Comparison of ENCODE assay signal across 8 cellular contexts in genomic region chr1:93448292-93448982, GRCh38. TPM values are rescaled to one million over a fixed set of nuclear protein-coding genes. Genes with fewer than 3 reads are reported as not detected.
DNase-seq lines count a peak whose midpoint lies in the region; ATAC-seq and TF ChIP-seq lines count a peak whose summit lies in the region.

No MANE protein-coding gene starts in this region.

- H3K4me1 ChIP-seq in foreskin keratinocyte = peaks cover 11% of the 10 kb centered on the region

- CTCF ChIA-PET in activated CD4-positive, alpha-beta T cell treated with anti-CD3 and anti-CD28 coated beads for 36 hours (lab: Charles Lee) = interaction anchor here (2.4 kb wide), 1 partner anchor 144 kb away, joined by 13 read pairs; no protein-coding TSS in a partner anchor
- CTCF ChIA-PET in activated CD4-positive, alpha-beta memory T cell treated with anti-CD3 and anti-CD28 coated beads, Interleukin-2, amount 10 ng/mL, durations not matched to agents 7 days and 5 days (lab: Charles Lee) = interaction anchor here (1.7 kb wide), 1 partner anchor 396 kb away, joined by 4 read pairs; no protein-coding TSS in a partner anchor

- H3K36me3 Mint-ChIP-seq in activated CD4-positive, alpha-beta T cell treated with anti-CD3 and anti-CD28 coated beads for 36 hours (ENCODE audit: low read depth) = no peaks in the 10 kb centered on the region
- peaks cover 2% of the 10 kb centered on the region for H3K36me3 Mint-ChIP-seq in activated CD4-positive, alpha-beta memory T cell treated with anti-CD3 and anti-CD28 coated beads, Interleukin-2, amount 10 ng/mL, durations not matched to agents 7 days and 5 days (ENCODE audit: low read depth)
- no peaks in the 10 kb centered on the region for H3K36me3 Mint-ChIP-seq in neural crest cell (ENCODE audit: low read depth)

- H3K4me1 Mint-ChIP-seq in activated CD4-positive, alpha-beta T cell treated with anti-CD3 and anti-CD28 coated beads for 36 hours = peaks cover 15% of the 10 kb centered on the region
- peaks cover 14% of the 10 kb centered on the region for H3K4me1 Mint-ChIP-seq in activated CD4-positive, alpha-beta memory T cell treated with anti-CD3 and anti-CD28 coated beads, Interleukin-2, amount 10 ng/mL, durations not matched to agents 7 days and 5 days
- H3K4me1 Mint-ChIP-seq in neural crest cell = peaks cover 47% of the 10 kb centered on the region

- DNase-seq in activated CD4-positive, alpha-beta T cell treated with anti-CD3 and anti-CD28 coated beads for 36 hours = peak; percentile 29
- no peak for DNase-seq in activated CD4-positive, alpha-beta T cell treated with anti-CD3 and anti-CD28 coated beads for 4 hours
- peak; percentile 28 for DNase-seq in NAMALWA (ENCODE audit: low spot score)
- no peak for DNase-seq in activated CD4-positive, alpha-beta memory T cell treated with anti-CD3 and anti-CD28 coated beads, Interleukin-2, amount 10 ng/mL, durations not matched to agents 7 days and 5 days
- peak in 1 of 2 donors; percentile 15 for DNase-seq in foreskin keratinocyte
- DNase-seq in neural crest cell (ENCODE audit: low read depth, low spot score) = peak; percentile 56
- DNase-seq in NK-92 treated with Interleukin-12 subunit alpha and Interleukin-12 subunit beta, amount 100 ng/mL, for 24 hours (lab: John Stamatoyannopoulos, UW) = no peak

- H3K4me3 Mint-ChIP-seq in activated CD4-positive, alpha-beta T cell treated with anti-CD3 and anti-CD28 coated beads for 36 hours = peak overlapping the region; percentile 83
- peak overlapping the region; percentile 75 for H3K4me3 Mint-ChIP-seq in activated CD4-positive, alpha-beta memory T cell treated with anti-CD3 and anti-CD28 coated beads, Interleukin-2, amount 10 ng/mL, durations not matched to agents 7 days and 5 days
- H3K4me3 Mint-ChIP-seq in neural crest cell = peak overlapping the region; percentile 98

- TF ChIP-seq CTCF in foreskin keratinocyte (conservative IDR thresholded peaks at IDR 0.05) (no peak), neural crest cell (conservative IDR thresholded peaks at IDR 0.05) (peak; percentile 29)

- H3K27ac Mint-ChIP-seq in activated CD4-positive, alpha-beta T cell treated with anti-CD3 and anti-CD28 coated beads for 36 hours = peak overlapping the region; percentile 6
- no peak overlapping the region for H3K27ac Mint-ChIP-seq in activated CD4-positive, alpha-beta memory T cell treated with anti-CD3 and anti-CD28 coated beads, Interleukin-2, amount 10 ng/mL, durations not matched to agents 7 days and 5 days
- H3K27ac Mint-ChIP-seq in neural crest cell (ENCODE audit: unreplicated experiment) = peak overlapping the region; percentile 99

- peak; percentile 50 for ATAC-seq in activated CD4-positive, alpha-beta T cell treated with anti-CD3 and anti-CD28 coated beads for 36 hours
- ATAC-seq in foreskin keratinocyte (peak; percentile 22), GM21576 (IDR thresholded peaks at IDR 0.05; ENCODE audit: unreplicated experiment) (no peak)

- H3K27me3 ChIP-seq in foreskin keratinocyte = no peaks in the 10 kb centered on the region

- intact Hi-C loops in activated CD4-positive, alpha-beta T cell treated with anti-CD3 and anti-CD28 coated beads for 36 hours (cut with DNase I, micrococcal nuclease) = loop anchor here (2.0 to 10.0 kb wide), 6 partner anchors 101 to 398 kb away; partner anchors contain the start of genes DR1 (in 1 of the 2) and MTF2 (in 1 of the 2)

- POLR2A ChIA-PET in activated CD4-positive, alpha-beta T cell treated with anti-CD3 and anti-CD28 coated beads for 36 hours (lab: Charles Lee) = no interaction called here
- POLR2A ChIA-PET in activated CD4-positive, alpha-beta memory T cell treated with anti-CD3 and anti-CD28 coated beads, Interleukin-2, amount 10 ng/mL, durations not matched to agents 7 days and 5 days (lab: Charles Lee) = interaction anchor here (1.4 kb wide), 1 partner anchor 369 kb away, joined by 4 read pairs; the partner anchor contains the start of gene MTF2

- no peak overlapping the region for H3K27ac ChIP-seq in foreskin keratinocyte

- no peaks in the 10 kb centered on the region for H3K9me3 Mint-ChIP-seq in activated CD4-positive, alpha-beta T cell treated with anti-CD3 and anti-CD28 coated beads for 36 hours (ENCODE audit: low read depth)
- no peaks in the 10 kb centered on the region for H3K9me3 Mint-ChIP-seq in activated CD4-positive, alpha-beta memory T cell treated with anti-CD3 and anti-CD28 coated beads, Interleukin-2, amount 10 ng/mL, durations not matched to agents 7 days and 5 days
- H3K9me3 Mint-ChIP-seq in neural crest cell = no peaks in the 10 kb centered on the region

- peaks cover 27% of the 10 kb centered on the region for H3K27me3 Mint-ChIP-seq in activated CD4-positive, alpha-beta T cell treated with anti-CD3 and anti-CD28 coated beads for 36 hours
- H3K27me3 Mint-ChIP-seq in activated CD4-positive, alpha-beta memory T cell treated with anti-CD3 and anti-CD28 coated beads, Interleukin-2, amount 10 ng/mL, durations not matched to agents 7 days and 5 days = peaks cover 62% of the 10 kb centered on the region
- H3K27me3 Mint-ChIP-seq in neural crest cell (ENCODE audit: low read depth) = no peaks in the 10 kb centered on the region

RNA-seq across cellular contexts. Expression of gene FNBP1L, which starts 0.5 kb away (rescaled TPM):
- 1 to 10 TPM; 1.2 to 1.4 TPM for total RNA-seq in activated CD4-positive, alpha-beta T cell treated with anti-CD3 and anti-CD28 coated beads for 36 hours
- total RNA-seq in activated CD4-positive, alpha-beta memory T cell treated with anti-CD3 and anti-CD28 coated beads, Interleukin-2, amount 10 ng/mL, durations not matched to agents 7 days and 5 days = under 1 TPM; 0.15 to 0.30 TPM
- total RNA-seq in foreskin keratinocyte (15.9 and 18.0 TPM in 2 replicates), neural crest cell (60.9 and 63.5 TPM in 2 replicates)
- 4.9 and 5.3 TPM in 2 replicates for polyA plus RNA-seq in foreskin keratinocyte

Comparison
In these comparisons a context has a peak if more than half of its experiments do, and no peak if none do; other contexts are left out.
1. DNase-seq: peak in activated CD4-positive, alpha-beta T cell treated with anti-CD3 and anti-CD28 coated beads for 36 hours (single experiment), NAMALWA (single experiment) and neural crest cell (single experiment); none in activated CD4-positive, alpha-beta T cell treated with anti-CD3 and anti-CD28 coated beads for 4 hours (0 of 2), activated CD4-positive, alpha-beta memory T cell treated with anti-CD3 and anti-CD28 coated beads, Interleukin-2, amount 10 ng/mL, durations not matched to agents 7 days and 5 days (single experiment) and NK-92 treated with Interleukin-12 subunit alpha and Interleukin-12 subunit beta, amount 100 ng/mL, for 24 hours (single experiment).
2. Peak in every context shown above with its lines, with median percentiles within 50 percentile points of each other: H3K4me3 Mint-ChIP-seq.